In the genomic region with DNA sequence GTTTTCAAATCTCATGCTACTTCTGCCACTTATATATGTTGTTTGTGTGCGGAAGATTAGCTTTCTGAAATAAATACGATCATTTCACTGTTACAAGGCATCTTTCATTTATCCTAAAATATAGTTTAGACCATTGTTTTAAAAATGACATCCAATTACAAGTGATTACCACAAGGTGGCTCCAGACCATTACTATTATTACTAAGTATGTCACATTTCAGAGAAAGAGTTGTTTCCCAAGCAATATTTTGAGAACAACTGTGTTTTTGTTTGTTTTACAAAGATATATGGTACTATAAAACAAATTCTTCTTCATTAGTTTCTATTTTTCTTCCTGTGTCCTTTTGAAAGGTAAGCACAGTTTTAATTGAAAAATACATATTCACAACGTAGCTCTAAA, we compare ENCODE assay signal across 9 cellular contexts.
DNase-seq lines count a peak whose midpoint lies in the region; ATAC-seq, FAIRE-seq and TF ChIP-seq lines count a peak whose summit lies in the region.
"Had no signal": no experiment of that assay in that cellular context is flagged by ENCODE, and none has a peak within 500 bp of the region (broad histone marks: within the 10 kb centered on the region; RNA-seq: fewer than 3 reads in every experiment).

No MANE protein-coding gene starts in this region.

- H3K4me3 Mint-ChIP-seq in astrocyte (ENCODE audit: unreplicated experiment) = no peak overlapping the region
- H3K4me3 Mint-ChIP-seq: activated naive CD8-positive, alpha-beta T cell had no signal

- H3K79me2 ChIP-seq in astrocyte (ENCODE audit: insufficient read depth, low read length) = no peaks in the 10 kb centered on the region

- H3K36me3 Mint-ChIP-seq in astrocyte (ENCODE audit: low read depth, unreplicated experiment) = no peaks in the 10 kb centered on the region
- H3K36me3 Mint-ChIP-seq: activated naive CD8-positive, alpha-beta T cell had no signal

- H3K4me2 ChIP-seq in astrocyte (ENCODE audit: low read length) = no peak overlapping the region

- H3K27me3 Mint-ChIP-seq in astrocyte (ENCODE audit: low read depth, unreplicated experiment) = no peaks in the 10 kb centered on the region

- H2AFZ ChIP-seq in astrocyte (ENCODE audit: low read depth, low read length) = no peak overlapping the region

- H3K9me3 ChIP-seq in astrocyte (ENCODE audit: insufficient read depth, low read depth, low read length) = no peaks in the 10 kb centered on the region

- peak; percentile 61 for TF ChIP-seq CTCF in astrocyte (IDR thresholded peaks at IDR 0.05; ENCODE audit: insufficient read depth, low read depth, low read length)

- H3K27ac Mint-ChIP-seq in astrocyte (ENCODE audit: unreplicated experiment) = no peak overlapping the region
- H3K27ac Mint-ChIP-seq: activated naive CD8-positive, alpha-beta T cell had no signal

- no peak overlapping the region for H3K4me3 ChIP-seq in astrocyte (ENCODE audit: insufficient read depth, low read depth, low read length)

- H3K4me1 ChIP-seq in astrocyte (ENCODE audit: insufficient read depth, low read length) = peaks cover 4% of the 10 kb centered on the region

- no peak overlapping the region for H3K9ac ChIP-seq in astrocyte (ENCODE audit: low read length)

- H3K27ac ChIP-seq in astrocyte (ENCODE audit: low read depth, low read length) = no peak overlapping the region

- ATAC-seq in activated CD4-positive, CD25-positive, alpha-beta regulatory T cell treated with anti-CD3 and anti-CD28 coated beads, Interleukin-2, amount 50 U/mL, for 24 hours = no peak
- no peak for ATAC-seq in HG02588 (IDR thresholded peaks at IDR 0.05; ENCODE audit: unreplicated experiment)

- peaks cover 8% of the 10 kb centered on the region for H3K4me1 Mint-ChIP-seq in astrocyte (ENCODE audit: low read depth, unreplicated experiment)

- no peaks in the 10 kb centered on the region for H3K9me3 Mint-ChIP-seq in astrocyte (ENCODE audit: unreplicated experiment)

- H4K20me1 ChIP-seq in astrocyte (ENCODE audit: insufficient read depth, low read length) = no peaks in the 10 kb centered on the region

- peak; percentile 60 for FAIRE-seq in astrocyte (lab: Jason Lieb, UNC)

- DNase-seq in SHP77 (lab: John Stamatoyannopoulos, UW) (peak; percentile 1 to 12), SHP77 treated with DMSO at 0.1 percent for 48 hours (lab: John Stamatoyannopoulos, UW) (no peak), LoVo (ENCODE audit: low spot score) (peak; percentile 61), astrocyte (ENCODE audit: low read depth) (peak; percentile 14), left kidney (ENCODE audit: low read depth, low spot score) (peak; percentile 46)
- no peak for DNase-seq in activated effector memory CD4-positive, alpha-beta T cell treated with Interleukin-2 at 50 U/mL for 16 hours

- no peaks in the 10 kb centered on the region for H3K27me3 ChIP-seq in astrocyte (ENCODE audit: insufficient read depth, low read length)

- H3K36me3 ChIP-seq in astrocyte (ENCODE audit: insufficient read depth, low read length) = no peaks in the 10 kb centered on the region

Comparison
In these comparisons a context has a peak if more than half of its experiments do, and no peak if none do; other contexts are left out.
1. DNase-seq: peak in SHP77 (2 of 2), LoVo (single experiment), astrocyte (single experiment) and left kidney (single experiment); none in SHP77 treated with DMSO at 0.1 percent for 48 hours (single experiment) and activated effector memory CD4-positive, alpha-beta T cell treated with Interleukin-2 at 50 U/mL for 16 hours (single experiment).